8 cellular contexts compared by ENCODE assay signal in the genomic region with DNA sequence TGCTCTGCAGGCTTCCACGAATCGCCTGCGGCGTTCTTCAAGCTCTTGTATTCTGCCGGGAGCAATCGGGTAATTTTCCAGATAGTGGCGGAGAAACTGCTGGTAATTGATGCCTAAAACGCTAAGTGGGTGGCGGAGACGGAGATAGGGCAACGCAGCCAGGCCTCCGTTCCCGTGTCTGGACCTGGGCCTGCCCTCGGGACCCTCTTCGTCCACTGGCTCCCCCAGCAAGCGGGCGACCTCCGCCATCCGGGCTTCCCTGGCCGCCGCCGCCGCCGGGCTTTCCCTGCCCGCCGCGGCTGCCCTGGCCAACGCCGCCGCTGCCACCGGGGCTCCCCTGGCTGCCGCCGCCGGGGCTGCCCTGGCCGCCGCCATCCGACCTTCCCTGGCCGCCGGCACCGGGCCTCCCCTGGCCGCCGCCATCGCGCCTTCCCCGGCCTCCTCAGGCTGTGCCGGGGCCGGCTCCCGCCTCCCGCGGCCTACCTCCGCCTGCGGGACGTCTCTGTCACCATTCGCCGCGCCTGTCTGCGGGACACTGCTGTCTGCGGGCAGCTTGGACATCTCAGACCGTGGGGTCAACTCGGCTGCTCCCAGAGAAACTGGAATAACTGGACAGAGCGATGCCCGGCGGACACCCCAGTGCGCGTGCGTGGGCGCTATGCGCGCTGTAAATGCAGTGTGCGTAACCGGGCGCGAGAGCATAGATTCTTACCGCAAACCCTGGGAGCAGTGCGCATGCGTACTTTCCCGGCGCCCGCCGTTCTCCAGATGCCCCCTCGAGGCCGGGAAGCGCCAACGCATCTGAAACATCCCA. TPM values are rescaled to one million over a fixed set of nuclear protein-coding genes. Genes with fewer than 3 reads are reported as not detected.
DNase-seq lines count a peak whose midpoint lies in the region; ATAC-seq and TF ChIP-seq lines count a peak whose summit lies in the region.

Gene EID2 (minus strand): TSS at position 643 of the 814 bp plus-strand sequence. CDS start 82 bp downstream, at position 561.

- TF ChIP-seq POLR2A in heart left ventricle (IDR thresholded peaks at IDR 0.05), result peak in 1 of 2 donors; percentile 92
- peak in 3 of 4 donors; percentile 74 to 88 (median 78) for TF ChIP-seq POLR2A in upper lobe of left lung (IDR thresholded peaks at IDR 0.05)

- peak within 1 kb of the TSS; percentile 56 to 98 (median 81) for H3K4me3 ChIP-seq in heart left ventricle
- peak within 1 kb of the TSS; percentile 73 to 95 (median 85) for H3K4me3 ChIP-seq in upper lobe of left lung

- TF ChIP-seq CTCF in GM12873 (IDR thresholded peaks at IDR 0.05; ENCODE audit: insufficient read depth, low read depth, low read length, missing control alignments), result peak; percentile 87
- TF ChIP-seq CTCF in heart left ventricle (IDR thresholded peaks at IDR 0.05), result peak; percentile 78 to 97 (median 85)
- peak; percentile 82 to 96 (median 86) for TF ChIP-seq CTCF in upper lobe of left lung (IDR thresholded peaks at IDR 0.05)

- H3K4me3 Mint-ChIP-seq in T-cell, result peak within 1 kb of the TSS; percentile 93 to 94 (median 94)

- CTCF ChIA-PET in T-cell (lab: Charles Lee), result interaction anchor here in 1 of 2 donors (0.6 to 1.2 kb wide), 3 partner anchors 59 to 135 kb away, joined by 3 read pairs; partner anchors contain the start of genes RPS16 and TIMM50

- peak within 1 kb of the TSS; percentile 56 for H3K27ac ChIP-seq in adipose tissue (ENCODE audit: low read depth, low read length)
- H3K27ac ChIP-seq in heart left ventricle, result peak within 1 kb of the TSS; percentile 85 to 98 (median 94)
- H3K27ac ChIP-seq in upper lobe of left lung, result peak within 1 kb of the TSS; percentile 94 to 98 (median 96)

- peaks cover 66 to 78% (median 66%) of the 10 kb centered on the region in 3 donors for H3K4me1 Mint-ChIP-seq in T-cell

- no peaks in the 10 kb centered on the region for H3K27me3 Mint-ChIP-seq in T-cell

- H3K27ac Mint-ChIP-seq in T-cell, result peak within 1 kb of the TSS; percentile 96 to 98

- WGBS in adipose tissue, 3 donors, result 0% methylated on average over 71 to 84 of the region's 84 CpGs
- 0 to 1% (median 0%) methylated on average over 47 to 84 of the region's 84 CpGs for WGBS in heart left ventricle, 4 donors
- 0% methylated on average over 36 to 71 of the region's 84 CpGs for WGBS in upper lobe of left lung, 2 donors

- H3K9me3 Mint-ChIP-seq in T-cell, result no peaks in the 10 kb centered on the region

- H3K36me3 ChIP-seq in heart left ventricle (no peaks in the 10 kb centered on the region), upper lobe of left lung (no peaks in the 10 kb centered on the region)

- H3K9me3 ChIP-seq in heart left ventricle (no peaks in the 10 kb centered on the region), upper lobe of left lung (no peaks in the 10 kb centered on the region)

- DNase-seq in NCI-H1436 (lab: John Stamatoyannopoulos, UW) (peak; percentile 89), T-cell (peak; percentile 77 to 94 (median 90)), heart left ventricle (peak; percentile 95 to 98 (median 97)), pons (ENCODE audit: low spot score) (peak; percentile 92), upper lobe of left lung (peak; percentile 98)

- intact Hi-C loops in heart left ventricle (cut with DNase I), result loop anchor here in 9 of 10 donors (2.0 to 10.0 kb wide), 9 partner anchors 65 to 415 kb away; partner anchors contain the start of genes PAK4 (in 5 of the 9), FBL (in 2 of the 9), MED29 (in 2 of the 9) and PAF1 (in 2 of the 9)

- H3K27me3 ChIP-seq in heart left ventricle (no peaks in the 10 kb centered on the region), upper lobe of left lung (no peaks in the 10 kb centered on the region)

- peaks cover 0 to 24% (median 18%) of the 10 kb centered on the region in 12 donors for H3K4me1 ChIP-seq in heart left ventricle
- H3K4me1 ChIP-seq in upper lobe of left lung, result peaks cover 12 to 24% (median 19%) of the 10 kb centered on the region in 4 donors

- TF ChIP-seq EP300 in upper lobe of left lung (IDR thresholded peaks at IDR 0.05), result peak in 1 of 4 donors; percentile 37

- ATAC-seq in HG02798 (IDR thresholded peaks at IDR 0.05; ENCODE audit: poor library complexity, unreplicated experiment) (peak; percentile 93), T-cell (replicated peaks in 1 of 4) (peak; percentile 83 to 90 (median 86)), heart left ventricle (peak; percentile 94 to 99 (median 98)), upper lobe of left lung (ENCODE audit: low FRiP score in 2 of 2) (peak; percentile 96 to 99)

- no peaks in the 10 kb centered on the region for H3K36me3 Mint-ChIP-seq in T-cell

- POLR2A ChIA-PET in T-cell (lab: Charles Lee), result interaction anchor here in 1 of 2 donors (0.6 kb wide), 1 partner anchor 23 kb away, joined by 5 read pairs; no protein-coding TSS in a partner anchor

RNA-seq across cellular contexts. Expression of gene EID2, which starts in this region (rescaled TPM):
- total RNA-seq in T-cell (10 to 100 TPM; 14.4 to 21.9 (median 19.8) TPM), heart left ventricle (10 to 100 TPM in 7 of 9 donors, 1 to 10 TPM in 2; 7.1 to 14.6 (median 12.6) TPM), upper lobe of left lung (10 to 100 TPM in 5 of 6 donors, 1 to 10 TPM in 1; 9.4 to 24.2 (median 16.2) TPM)
- polyA plus RNA-seq in adipose tissue (10 to 100 TPM in 1 of 3 donors, 1 to 10 TPM in 2; 5.2 to 11.1 (median 9.2) TPM), heart left ventricle (10 to 100 TPM; 12.9 to 16.5 TPM)

Comparison
In these comparisons a context has a peak if more than half of its experiments do, and no peak if none do; other contexts are left out.
1. Peak in every context shown above with its lines: DNase-seq, ATAC-seq, H3K4me3 ChIP-seq and H3K27ac ChIP-seq.